In genomic region chr1:243471754-243472725, GRCh38 we compare ENCODE assay signal across 11 cellular contexts.
DNase-seq lines count a peak whose midpoint lies in the region; ATAC-seq and TF ChIP-seq lines count a peak whose summit lies in the region.
"Had no signal": no experiment of that assay in that cellular context is flagged by ENCODE, and none has a peak within 500 bp of the region (broad histone marks: within the 10 kb centered on the region; RNA-seq: fewer than 3 reads in every experiment).

No MANE protein-coding gene starts in this region.

- H3K27ac ChIP-seq in CD4-positive, alpha-beta T cell (ENCODE audit: low read depth, low read length) = no peak overlapping the region
- H3K27ac ChIP-seq in esophagus muscularis mucosa (replicated peaks in 1 of 4) = no peak overlapping the region

- no peaks in the 10 kb centered on the region for H3K9me3 Mint-ChIP-seq in CD4-positive, alpha-beta T cell
- H3K9me3 Mint-ChIP-seq: activated naive CD4-positive, alpha-beta T cell treated with anti-CD3 and anti-CD28 coated beads for 36 hours; stimulated activated naive CD8-positive, alpha-beta T cell treated with anti-CD3 and anti-CD28 coated beads, Interleukin-15, amount 100 ng/mL, for 72 hours had no signal

- peaks cover 8 to 31% (median 26%) of the 10 kb centered on the region in 4 donors for H3K4me1 ChIP-seq in esophagus muscularis mucosa

- H3K4me3 Mint-ChIP-seq in CD4-positive, alpha-beta T cell = no peak overlapping the region
- H3K4me3 Mint-ChIP-seq: activated naive CD4-positive, alpha-beta T cell treated with anti-CD3 and anti-CD28 coated beads for 36 hours; stimulated activated naive CD8-positive, alpha-beta T cell treated with anti-CD3 and anti-CD28 coated beads, Interleukin-15, amount 100 ng/mL, for 72 hours had no signal

- no peak for TF ChIP-seq POLR2A in esophagus muscularis mucosa (IDR thresholded peaks at IDR 0.05; ENCODE audit: low read depth)

- no peak for TF ChIP-seq EP300 in esophagus muscularis mucosa (IDR thresholded peaks at IDR 0.05)

- peaks cover 4% of the 10 kb centered on the region for H3K36me3 Mint-ChIP-seq in CD4-positive, alpha-beta T cell (ENCODE audit: low read depth)

- 83% methylated on average over 3 of the region's 3 CpGs for WGBS in esophagus muscularis mucosa

- no peak for TF ChIP-seq CTCF in CD4-positive, alpha-beta T cell (IDR thresholded peaks at IDR 0.05)
- TF ChIP-seq CTCF in esophagus muscularis mucosa (IDR thresholded peaks at IDR 0.05) = no peak

- H3K36me3 ChIP-seq in esophagus muscularis mucosa = peaks cover 0 to 7% (median 2%) of the 10 kb centered on the region in 4 donors

- no peak overlapping the region for H3K4me3 ChIP-seq in esophagus muscularis mucosa
- H3K4me3 ChIP-seq: lung had no signal

- no peak overlapping the region for H3K27ac Mint-ChIP-seq in CD4-positive, alpha-beta T cell
- H3K27ac Mint-ChIP-seq: activated naive CD4-positive, alpha-beta T cell treated with anti-CD3 and anti-CD28 coated beads for 36 hours; stimulated activated naive CD8-positive, alpha-beta T cell treated with anti-CD3 and anti-CD28 coated beads, Interleukin-15, amount 100 ng/mL, for 72 hours had no signal

- peaks cover 20% of the 10 kb centered on the region for H3K4me1 Mint-ChIP-seq in CD4-positive, alpha-beta T cell (ENCODE audit: low read depth)

- DNase-seq in DMS53 (lab: John Stamatoyannopoulos, UW) (peak; percentile 33), DMS53 treated with DMSO at 0.1 percent for 48 hours (lab: John Stamatoyannopoulos, UW; ENCODE audit: unreplicated experiment) (no peak), SIG-M5 treated with dmso at 0.1 percent for 504 hours (lab: John Stamatoyannopoulos, UW; ENCODE audit: unreplicated experiment) (peak; percentile 81), retina (peak; percentile 39), esophagus muscularis mucosa (ENCODE audit: extremely low spot score) (no peak), superior temporal gyrus (ENCODE audit: extremely low spot score) (no peak)
- DNase-seq in CD4-positive, alpha-beta T cell = no peak
- DNase-seq: activated naive CD4-positive, alpha-beta T cell treated with anti-CD3 and anti-CD28 coated beads for 36 hours; stimulated activated naive CD8-positive, alpha-beta T cell treated with anti-CD3 and anti-CD28 coated beads, Interleukin-15, amount 100 ng/mL, for 72 hours had no signal

- POLR2A ChIA-PET in CD4-positive, alpha-beta T cell (lab: Charles Lee) = no interaction called here

- CTCF ChIA-PET in CD4-positive, alpha-beta T cell (lab: Charles Lee) = no interaction called here

- H3K27me3 ChIP-seq in CD4-positive, alpha-beta T cell (ENCODE audit: control insufficient read depth, insufficient read depth, low read length) = no peaks in the 10 kb centered on the region
- no peaks in the 10 kb centered on the region for H3K27me3 ChIP-seq in esophagus muscularis mucosa

- H3K9me3 ChIP-seq in CD4-positive, alpha-beta T cell (ENCODE audit: control insufficient read depth, low read length) = no peaks in the 10 kb centered on the region
- H3K9me3 ChIP-seq in esophagus muscularis mucosa = no peaks in the 10 kb centered on the region

- ATAC-seq in HG03045 (IDR thresholded peaks at IDR 0.05; ENCODE audit: unreplicated experiment) = peak; percentile 76
- ATAC-seq in CD4-positive, alpha-beta T cell (ENCODE audit: poor library complexity) = no peak
- ATAC-seq: stimulated activated naive CD8-positive, alpha-beta T cell treated with anti-CD3 and anti-CD28 coated beads, Interleukin-15, amount 100 ng/mL, for 72 hours had no signal

- intact Hi-C loops in CD4-positive, alpha-beta T cell (cut with DNase I, micrococcal nuclease) = no loop called here
- intact Hi-C loops in esophagus muscularis mucosa (cut with DNase I) = no loop called here

- no peaks in the 10 kb centered on the region for H3K27me3 Mint-ChIP-seq in CD4-positive, alpha-beta T cell
- H3K27me3 Mint-ChIP-seq: stimulated activated naive CD8-positive, alpha-beta T cell treated with anti-CD3 and anti-CD28 coated beads, Interleukin-15, amount 100 ng/mL, for 72 hours had no signal

Comparison
In these comparisons a context has a peak if more than half of its experiments do, and no peak if none do; other contexts are left out.
1. DNase-seq: peak in DMS53 (single experiment), SIG-M5 treated with dmso at 0.1 percent for 504 hours (single experiment) and retina (single experiment); none in DMS53 treated with DMSO at 0.1 percent for 48 hours (single experiment), CD4-positive, alpha-beta T cell (0 of 10), esophagus muscularis mucosa (single experiment) and superior temporal gyrus (single experiment).